8 cellular contexts compared by ENCODE assay signal in genomic region chr11:64317961-64318693, GRCh38. TPM values are rescaled to one million over a fixed set of nuclear protein-coding genes. Genes with fewer than 3 reads are reported as not detected.
DNase-seq lines count a peak whose midpoint lies in the region; ATAC-seq, FAIRE-seq and TF ChIP-seq lines count a peak whose summit lies in the region.

TSS of gene PRDX5 (plus strand) at chr11:64318121. CDS start at chr11:64318216, 95 bp downstream.

- no peaks in the 10 kb centered on the region for H3K27me3 Mint-ChIP-seq in WTC11 (ENCODE audit: low read depth)

- H3K4me1 Mint-ChIP-seq in WTC11, result peaks cover 17% of the 10 kb centered on the region

- peaks cover 26% of the 10 kb centered on the region for H3K36me3 ChIP-seq in bronchial epithelial cell (ENCODE audit: control insufficient read depth, insufficient read depth, low read length)
- H3K36me3 ChIP-seq in small intestine (ENCODE audit: control insufficient read depth in 2 of 2, insufficient read depth in 2 of 2, low read length in 2 of 2), result peaks cover 0 to 13% of the 10 kb centered on the region in 2 donors

- WGBS in small intestine, 3 donors, result 1% methylated on average over 55 to 57 of the region's 57 CpGs

- ATAC-seq in GM18909 (IDR thresholded peaks at IDR 0.05; ENCODE audit: poor library complexity, unreplicated experiment), result peak; percentile 82
- peak; percentile 76 for ATAC-seq in HG03175 (IDR thresholded peaks at IDR 0.05; ENCODE audit: unreplicated experiment)
- ATAC-seq in WTC11, result peak; percentile 71

- peak within 1 kb of the TSS; percentile 98 for H3K27ac ChIP-seq in small intestine (ENCODE audit: low read depth in 1 of 2, low read length in 1 of 2)

- H3K4me3 Mint-ChIP-seq in WTC11, result peak within 1 kb of the TSS; percentile 90

- H3K4me3 ChIP-seq in AG09309 (ENCODE audit: control insufficient read depth, low read depth, low read length), result peak within 1 kb of the TSS; percentile 62
- H3K4me3 ChIP-seq in bronchial epithelial cell (ENCODE audit: low read depth, low read length), result peak within 1 kb of the TSS; percentile 76
- peak within 1 kb of the TSS; percentile 55 to 87 for H3K4me3 ChIP-seq in small intestine (ENCODE audit: low read depth in 1 of 2, low read length in 2 of 2)

- H3K36me3 Mint-ChIP-seq in WTC11, result peaks cover 27% of the 10 kb centered on the region

- TF ChIP-seq CTCF in AG09309 (IDR thresholded peaks at IDR 0.05; ENCODE audit: control insufficient read depth, insufficient read depth, low read depth, low read length, missing control alignments), result no peak
- TF ChIP-seq CTCF in WTC11 (IDR thresholded peaks at IDR 0.05), result no peak
- TF ChIP-seq CTCF in bronchial epithelial cell (IDR thresholded peaks at IDR 0.05; ENCODE audit: insufficient read depth, low read length, severe bottlenecking), result peak; percentile 65

- DNase-seq in AG09309 (ENCODE audit: low read depth) (peak; percentile 83), NCI-H226 (peak; percentile 92), WTC11 (ENCODE audit: low spot score) (peak; percentile 90), bronchial epithelial cell (ENCODE audit: low read depth) (peak; percentile 91), iPS-NIHi11 (ENCODE audit: low spot score) (peak; percentile 94), small intestine (peak; percentile 98)

- H3K9me3 Mint-ChIP-seq in WTC11, result no peaks in the 10 kb centered on the region

- peak within 1 kb of the TSS; percentile 99 for H3K27ac Mint-ChIP-seq in WTC11

- no peak for FAIRE-seq in bronchial epithelial cell (lab: Jason Lieb, UNC)
- no peak for FAIRE-seq in small intestine (lab: Jason Lieb, UNC)

- H3K27me3 ChIP-seq in bronchial epithelial cell (ENCODE audit: control insufficient read depth, insufficient read depth, low read length), result no peaks in the 10 kb centered on the region
- no peaks in the 10 kb centered on the region for H3K27me3 ChIP-seq in small intestine (ENCODE audit: control insufficient read depth in 2 of 2, insufficient read depth in 2 of 2, low read length in 2 of 2)

- CTCF ChIA-PET in WTC11 (lab: Charles Lee), result interaction anchor here (0.7 to 3.8 kb wide), 38 partner anchors 9 to 339 kb away, joined by 3 to 173 read pairs (median 5); partner anchors contain the start of genes BAD, CATSPERZ, CCDC88B and ESRRA

- POLR2A ChIA-PET in WTC11 (lab: Charles Lee), result interaction anchor here (0.5 to 3.0 kb wide), 17 partner anchors 13 to 656 kb away, joined by 3 to 25 read pairs (median 6); partner anchors contain the start of genes CATSPERZ, DNAJC4, ESRRA and FKBP2

- H3K9me3 ChIP-seq in small intestine (ENCODE audit: control insufficient read depth, low read depth), result no peaks in the 10 kb centered on the region

- H3K4me1 ChIP-seq in small intestine (ENCODE audit: control insufficient read depth in 2 of 2, insufficient read depth in 1 of 2, low read depth in 1 of 2, low read length in 1 of 2), result peaks cover 0 to 3% of the 10 kb centered on the region in 2 donors

TF ChIP-seq in WTC11, 78 proteins besides CTCF, POLR2A, EP300 and RAD21 (continues in another document):
- TF ChIP-seq ZNF416 (CRISPR knock-in tag; IDR thresholded peaks at IDR 0.05) (peak; percentile 8; the same call in 1 of the 2 replicates), ZNF138 (CRISPR knock-in tag; conservative IDR thresholded peaks at IDR 0.05) (no peak), RORB (CRISPR knock-in tag; IDR thresholded peaks at IDR 0.05) (no peak), ZNF263 (CRISPR knock-in tag; IDR thresholded peaks at IDR 0.05; ENCODE audit: low read depth) (no peak), ZBTB21 (CRISPR knock-in tag; IDR thresholded peaks at IDR 0.05; ENCODE audit: borderline replicate concordance) (no peak), ZNF121 (CRISPR knock-in tag; IDR thresholded peaks at IDR 0.05) (no peak), FOXP1 (CRISPR knock-in tag; IDR thresholded peaks at IDR 0.05; ENCODE audit: borderline replicate concordance) (peak; percentile 88), CBFB (CRISPR knock-in tag; IDR thresholded peaks at IDR 0.05; ENCODE audit: low read depth) (no peak), FOXJ3 (CRISPR knock-in tag; IDR thresholded peaks at IDR 0.05; ENCODE audit: borderline replicate concordance) (no peak), GABPB1 (CRISPR knock-in tag; IDR thresholded peaks at IDR 0.05) (no peak), KAT7 (CRISPR knock-in tag; IDR thresholded peaks at IDR 0.05; ENCODE audit: borderline replicate concordance) (0 out of 2 replicates have a peak, but pooled peaks have one; percentile 15), ELF4 (CRISPR knock-in tag; IDR thresholded peaks at IDR 0.05; ENCODE audit: low read depth) (no peak), GRHL2 (CRISPR knock-in tag; IDR thresholded peaks at IDR 0.05; ENCODE audit: insufficient replicate concordance, severe bottlenecking) (no peak), ATF1 (CRISPR knock-in tag; IDR thresholded peaks at IDR 0.05) (no peak), SMAD4 (CRISPR knock-in tag; IDR thresholded peaks at IDR 0.05) (no peak), SMAD3 (CRISPR knock-in tag; IDR thresholded peaks at IDR 0.05; ENCODE audit: borderline replicate concordance) (peak; percentile 70)
- TF ChIP-seq, protein P1, sequence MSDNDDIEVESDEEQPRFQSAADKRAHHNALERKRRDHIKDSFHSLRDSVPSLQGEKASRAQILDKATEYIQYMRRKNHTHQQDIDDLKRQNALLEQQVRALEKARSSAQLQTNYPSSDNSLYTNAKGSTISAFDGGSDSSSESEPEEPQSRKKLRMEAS (CRISPR knock-in tag; IDR thresholded peaks at IDR 0.05), result no peak
- TF ChIP-seq, protein P2, sequence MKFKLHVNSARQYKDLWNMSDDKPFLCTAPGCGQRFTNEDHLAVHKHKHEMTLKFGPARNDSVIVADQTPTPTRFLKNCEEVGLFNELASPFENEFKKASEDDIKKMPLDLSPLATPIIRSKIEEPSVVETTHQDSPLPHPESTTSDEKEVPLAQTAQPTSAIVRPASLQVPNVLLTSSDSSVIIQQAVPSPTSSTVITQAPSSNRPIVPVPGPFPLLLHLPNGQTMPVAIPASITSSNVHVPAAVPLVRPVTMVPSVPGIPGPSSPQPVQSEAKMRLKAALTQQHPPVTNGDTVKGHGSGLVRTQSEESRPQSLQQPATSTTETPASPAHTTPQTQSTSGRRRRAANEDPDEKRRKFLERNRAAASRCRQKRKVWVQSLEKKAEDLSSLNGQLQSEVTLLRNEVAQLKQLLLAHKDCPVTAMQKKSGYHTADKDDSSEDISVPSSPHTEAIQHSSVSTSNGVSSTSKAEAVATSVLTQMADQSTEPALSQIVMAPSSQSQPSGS (CRISPR knock-in tag; IDR thresholded peaks at IDR 0.05; ENCODE audit: borderline replicate concordance, low read depth), result no peak
- TF ChIP-seq, protein P3, sequence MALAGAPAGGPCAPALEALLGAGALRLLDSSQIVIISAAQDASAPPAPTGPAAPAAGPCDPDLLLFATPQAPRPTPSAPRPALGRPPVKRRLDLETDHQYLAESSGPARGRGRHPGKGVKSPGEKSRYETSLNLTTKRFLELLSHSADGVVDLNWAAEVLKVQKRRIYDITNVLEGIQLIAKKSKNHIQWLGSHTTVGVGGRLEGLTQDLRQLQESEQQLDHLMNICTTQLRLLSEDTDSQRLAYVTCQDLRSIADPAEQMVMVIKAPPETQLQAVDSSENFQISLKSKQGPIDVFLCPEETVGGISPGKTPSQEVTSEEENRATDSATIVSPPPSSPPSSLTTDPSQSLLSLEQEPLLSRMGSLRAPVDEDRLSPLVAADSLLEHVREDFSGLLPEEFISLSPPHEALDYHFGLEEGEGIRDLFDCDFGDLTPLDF (CRISPR knock-in tag; IDR thresholded peaks at IDR 0.05), result 0 out of 2 replicates have a peak, but pooled peaks have one; percentile 22
- TF ChIP-seq, protein P4, sequence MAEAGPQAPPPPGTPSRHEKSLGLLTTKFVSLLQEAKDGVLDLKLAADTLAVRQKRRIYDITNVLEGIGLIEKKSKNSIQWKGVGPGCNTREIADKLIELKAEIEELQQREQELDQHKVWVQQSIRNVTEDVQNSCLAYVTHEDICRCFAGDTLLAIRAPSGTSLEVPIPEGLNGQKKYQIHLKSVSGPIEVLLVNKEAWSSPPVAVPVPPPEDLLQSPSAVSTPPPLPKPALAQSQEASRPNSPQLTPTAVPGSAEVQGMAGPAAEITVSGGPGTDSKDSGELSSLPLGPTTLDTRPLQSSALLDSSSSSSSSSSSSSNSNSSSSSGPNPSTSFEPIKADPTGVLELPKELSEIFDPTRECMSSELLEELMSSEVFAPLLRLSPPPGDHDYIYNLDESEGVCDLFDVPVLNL (CRISPR knock-in tag; IDR thresholded peaks at IDR 0.05; ENCODE audit: borderline replicate concordance, low read depth), result no peak
- TF ChIP-seq, protein P5, sequence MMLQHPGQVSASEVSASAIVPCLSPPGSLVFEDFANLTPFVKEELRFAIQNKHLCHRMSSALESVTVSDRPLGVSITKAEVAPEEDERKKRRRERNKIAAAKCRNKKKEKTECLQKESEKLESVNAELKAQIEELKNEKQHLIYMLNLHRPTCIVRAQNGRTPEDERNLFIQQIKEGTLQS (CRISPR knock-in tag; conservative IDR thresholded peaks at IDR 0.05), result no peak
- TF ChIP-seq, protein P6, sequence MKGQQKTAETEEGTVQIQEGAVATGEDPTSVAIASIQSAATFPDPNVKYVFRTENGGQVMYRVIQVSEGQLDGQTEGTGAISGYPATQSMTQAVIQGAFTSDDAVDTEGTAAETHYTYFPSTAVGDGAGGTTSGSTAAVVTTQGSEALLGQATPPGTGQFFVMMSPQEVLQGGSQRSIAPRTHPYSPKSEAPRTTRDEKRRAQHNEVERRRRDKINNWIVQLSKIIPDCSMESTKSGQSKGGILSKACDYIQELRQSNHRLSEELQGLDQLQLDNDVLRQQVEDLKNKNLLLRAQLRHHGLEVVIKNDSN (CRISPR knock-in tag; IDR thresholded peaks at IDR 0.05), result no peak
- TF ChIP-seq, protein P7, sequence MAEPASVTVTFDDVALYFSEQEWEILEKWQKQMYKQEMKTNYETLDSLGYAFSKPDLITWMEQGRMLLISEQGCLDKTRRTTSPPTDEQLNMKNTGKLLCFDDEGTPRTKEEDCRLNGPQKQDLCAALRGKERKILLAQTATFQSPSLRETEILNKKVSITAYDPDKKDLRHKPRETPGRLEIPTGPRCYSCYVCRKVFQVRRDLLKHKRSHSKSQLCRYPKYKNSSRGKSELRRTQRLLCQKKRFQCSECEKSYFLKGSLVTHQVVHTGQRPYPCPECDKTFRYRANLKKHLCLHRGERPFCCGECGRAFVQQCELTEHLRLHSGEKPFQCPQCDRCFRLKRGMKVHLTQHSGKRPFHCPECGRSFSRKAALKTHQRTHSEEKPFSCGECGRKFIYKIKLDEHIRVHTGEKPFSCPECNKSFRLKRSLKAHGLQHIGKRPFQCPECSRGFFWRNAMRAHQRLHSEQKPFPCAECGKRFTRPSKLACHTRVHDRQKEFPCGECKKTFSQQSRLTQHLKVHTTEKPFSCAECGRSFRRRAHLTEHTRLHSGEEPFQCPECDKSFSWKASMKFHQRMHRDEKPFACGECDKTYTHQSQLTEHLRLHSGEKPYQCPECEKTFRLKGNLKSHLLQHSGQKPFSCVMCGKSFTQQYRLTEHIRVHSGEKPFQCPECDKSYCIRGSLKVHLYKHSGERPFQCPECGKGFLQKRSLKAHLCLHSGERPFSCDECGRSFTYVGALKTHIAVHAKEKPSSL (CRISPR knock-in tag; conservative IDR thresholded peaks at IDR 0.05), result no peak

RNA-seq across cellular contexts. Expression of gene PRDX5, which starts in this region (rescaled TPM):
- total RNA-seq in WTC11 (2021) (255 to 293 TPM (median 282 TPM) in 3 replicates), bronchial epithelial cell (649 and 769 TPM in 2 replicates)
- 100 to 1,000 TPM; 477 to 668 (median 619) TPM for polyA plus RNA-seq in small intestine

Comparison
In these comparisons a context has a peak if more than half of its experiments do, and no peak if none do; other contexts are left out.
1. Peak in every context shown above with its lines: DNase-seq, ATAC-seq, H3K4me3 ChIP-seq and H3K27ac ChIP-seq.